ENCODE assay signal across 19 cellular contexts in genomic region chr7:66050337-66050957, GRCh38. TPM values are rescaled to one million over a fixed set of nuclear protein-coding genes. Genes with fewer than 3 reads are reported as not detected.
DNase-seq lines count a peak whose midpoint lies in the region; ATAC-seq, FAIRE-seq and TF ChIP-seq lines count a peak whose summit lies in the region.
"Had no signal": no experiment of that assay in that cellular context is flagged by ENCODE, and none has a peak within 500 bp of the region (broad histone marks: within the 10 kb centered on the region; RNA-seq: fewer than 3 reads in every experiment).

No MANE protein-coding gene starts in this region.

- intact Hi-C loops in PC-9 (cut with micrococcal nuclease; ENCODE audit: unreplicated experiment), result no loop called here
- intact Hi-C loops in pancreas (cut with DNase I), result no loop called here

- no peaks in the 10 kb centered on the region for H4K20me1 ChIP-seq in PC-9 (ENCODE audit: insufficient read depth)

- no peak for TF ChIP-seq CTCF in AG04450 (IDR thresholded peaks at IDR 0.05; ENCODE audit: low read depth, low read length)
- no peak for TF ChIP-seq CTCF in PC-9 (conservative IDR thresholded peaks at IDR 0.05)
- TF ChIP-seq CTCF in pancreas (IDR thresholded peaks at IDR 0.05), result no peak

- H2AFZ ChIP-seq in PC-9, result no peak overlapping the region

- H3K4me3 ChIP-seq in AG04450 (ENCODE audit: low read depth, low read length), result no peak overlapping the region
- no peak overlapping the region for H3K4me3 ChIP-seq in PC-9
- H3K4me3 ChIP-seq in pancreas, result no peak overlapping the region
- H3K4me3 ChIP-seq: spleen, thoracic aorta had no signal

- 79% methylated on average over 7 of the region's 7 CpGs for WGBS in pancreas, 2 donors

- DNase-seq in AG04450 (ENCODE audit: low read depth, low spot score) (no peak), PC-9 (no peak), epithelial cell of prostate (ENCODE audit: low read depth, low spot score) (no peak), pancreas (no peak), ACHN (no peak), EL (no peak), NCI-H146 treated with DMSO at 0.1 percent for 48 hours (lab: John Stamatoyannopoulos, UW; ENCODE audit: unreplicated experiment) (no peak)
- DNase-seq: activated B cell treated with CpG ODN at 0.5 μM for 24 hours; activated CD8-positive, alpha-beta T cell treated with anti-CD3 and anti-CD28 coated beads for 36 hours; activated naive CD4-positive, alpha-beta T cell treated with anti-CD3 and anti-CD28 coated beads, Interleukin-2, amount 10 ng/mL, durations not matched to agents 7 days and 5 days; activated T-cell treated with anti-CD3 and anti-CD28 coated beads, Interleukin-2, amount 50 U/mL, for 4 hours; erythroblast; naive B cell; NCI-H1048; SHP77 treated with DMSO at 0.1 percent for 48 hours; spleen; T-helper 17 cell had no signal

- H3K79me2 ChIP-seq in PC-9 (ENCODE audit: low read depth), result no peaks in the 10 kb centered on the region

- in situ Hi-C loops in ACHN (cut with HindIII; ENCODE audit: low pct_ligation_motif_present, low pct_unique_long_range_greater_than_20kb, low sequenced_read_pairs), result no loop called here

- ATAC-seq in pancreas (no peak), HG02970 (IDR thresholded peaks at IDR 0.05; ENCODE audit: low FRiP score, unreplicated experiment) (no peak)
- ATAC-seq: activated CD8-positive, alpha-beta T cell treated with anti-CD3 and anti-CD28 coated beads for 36 hours; activated T-cell treated with anti-CD3 and anti-CD28 coated beads, Interleukin-2, amount 50 U/mL, for 4 hours; T-helper 17 cell had no signal

- peak overlapping the region; percentile 36; the same call in 1 of the 2 replicates for H3K4me2 ChIP-seq in PC-9

- CTCF ChIA-PET in AG04450 (lab: Charles Lee), result interaction anchor here (1.9 kb wide), 1 partner anchor 20 kb away, joined by 14 read pairs; no protein-coding TSS in a partner anchor
- CTCF ChIA-PET in PC-9 (lab: Charles Lee), result interaction anchor here (0.6 kb wide), 1 partner anchor 23 kb away, joined by 5 read pairs; no protein-coding TSS in a partner anchor

- H3K27ac ChIP-seq in AG04450 (ENCODE audit: low read depth, low read length), result peak overlapping the region; percentile 69
- peak overlapping the region; percentile 75 for H3K27ac ChIP-seq in PC-9
- peak overlapping the region; percentile 83 for H3K27ac ChIP-seq in epithelial cell of prostate
- H3K27ac ChIP-seq in pancreas, result peak overlapping the region in 3 of 4 donors; percentile 20 to 34 (median 22)
- H3K27ac ChIP-seq: spleen, thoracic aorta had no signal

- no TSS peak for BruUV-seq in PC-9 (replicated peaks; lab: Mats Ljungman, UMichigan)

- H3K9me3 ChIP-seq in AG04450 (ENCODE audit: control insufficient read depth, insufficient read depth, low read length), result no peaks in the 10 kb centered on the region
- no peaks in the 10 kb centered on the region for H3K9me3 ChIP-seq in PC-9 (ENCODE audit: insufficient read depth, low read depth)
- H3K9me3 ChIP-seq in pancreas, result no peaks in the 10 kb centered on the region
- H3K9me3 ChIP-seq: spleen, thoracic aorta had no signal

- no peaks in the 10 kb centered on the region for H3K36me3 ChIP-seq in PC-9 (ENCODE audit: low read depth)
- no peaks in the 10 kb centered on the region for H3K36me3 ChIP-seq in pancreas
- H3K36me3 ChIP-seq: spleen, thoracic aorta had no signal

- H3K27me3 ChIP-seq in AG04450 (ENCODE audit: control insufficient read depth, insufficient read depth, low read length), result no peaks in the 10 kb centered on the region
- no peaks in the 10 kb centered on the region for H3K27me3 ChIP-seq in PC-9 (ENCODE audit: insufficient read depth, low read depth)
- no peaks in the 10 kb centered on the region for H3K27me3 ChIP-seq in pancreas
- H3K27me3 ChIP-seq: spleen had no signal

- POLR2A ChIA-PET in AG04450 (lab: Yijun Ruan, JAX), result no interaction called here
- POLR2A ChIA-PET in PC-9 (lab: Charles Lee; ENCODE audit: unreplicated experiment), result interaction anchor here (0.7 kb wide), 3 partner anchors 20 to 575 kb away, joined by 7 to 12 read pairs (median 7); no protein-coding TSS in a partner anchor

- H3F3A ChIP-seq in PC-9 (ENCODE audit: insufficient read depth, low read depth), result peaks cover 24% of the 10 kb centered on the region

- H3K9me2 ChIP-seq in PC-9 (ENCODE audit: insufficient read depth), result no peaks in the 10 kb centered on the region

- no peak for FAIRE-seq in pancreas (lab: Jason Lieb, UNC)

- H3K4me1 ChIP-seq in PC-9 (replicated peaks; ENCODE audit: insufficient read depth) (peaks cover 20% of the 10 kb centered on the region), pancreas (no peaks in the 10 kb centered on the region)
- H3K4me1 ChIP-seq: spleen had no signal

RNA-seq across cellular contexts. Expression of gene ASL, which starts 25.2 kb away (rescaled TPM):
- polyA plus RNA-seq in AG04450 (2011; rRNA removed), result 20.2 and 25.9 TPM in 2 replicates
- 17.5 and 26.5 TPM in 2 replicates for polyA minus RNA-seq in AG04450 (2011; rRNA and poly(A)+ RNA removed)
- 19.0 and 30.5 TPM in 2 replicates for total RNA-seq in PC-9 (2021)
- 10 to 100 TPM; 15.6 to 27.7 (median 24.4) TPM for total RNA-seq in pancreas
- 10 to 100 TPM; 43.8 to 63.2 TPM for polyA plus RNA-seq in pancreas

Comparison
In these comparisons a context has a peak if more than half of its experiments do, and no peak if none do; other contexts are left out.
1. H3K27ac ChIP-seq: peak in every context shown above with its lines; median percentile 83 in epithelial cell of prostate; 75 in PC-9; 69 in AG04450; 22 in pancreas.